12 cellular contexts compared by ENCODE assay signal in the genomic region with DNA sequence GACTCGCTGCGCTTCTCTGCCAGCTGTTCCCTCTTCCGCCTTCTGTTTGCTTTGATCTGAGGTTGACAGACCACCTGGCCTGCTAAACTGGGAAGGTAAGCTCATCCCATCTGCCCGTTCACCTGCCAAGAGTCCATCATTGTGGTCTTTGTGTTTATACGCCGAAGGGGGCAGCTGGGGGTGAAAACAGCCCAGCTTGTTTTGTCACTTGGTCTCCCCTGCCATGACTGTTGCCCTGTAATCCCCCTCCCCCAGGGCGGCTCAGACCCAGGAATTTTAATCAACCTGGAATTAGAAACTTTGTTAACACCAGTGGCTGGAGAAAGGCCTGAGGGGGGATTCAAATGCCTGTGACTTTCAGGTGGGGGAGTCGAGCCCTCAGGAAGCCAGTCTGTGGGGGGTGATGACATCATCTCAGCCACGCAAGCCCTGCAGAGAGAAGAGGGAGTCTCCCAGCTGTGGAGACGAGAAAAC.
A peak's percentile ranks its signal among the peaks of the same experiment; 100 is the strongest.
DNase-seq lines count a peak whose midpoint lies in the region; ATAC-seq and TF ChIP-seq lines count a peak whose summit lies in the region.
"Had no signal": no experiment of that assay in that cellular context is flagged by ENCODE, and none has a peak within 500 bp of the region (broad histone marks: within the 10 kb centered on the region; RNA-seq: fewer than 3 reads in every experiment).

No MANE protein-coding gene starts in this region.

- H3K27ac ChIP-seq in A673 (ENCODE audit: low read depth, low read length, poor library complexity, severe bottlenecking), result no peak overlapping the region
- H3K27ac ChIP-seq: VCaP had no signal

- POLR2A ChIA-PET in activated CD4-positive, alpha-beta T cell treated with anti-CD3 and anti-CD28 coated beads, Interleukin-2, amount 10 ng/mL, durations not matched to agents 7 days and 5 days (lab: Charles Lee), result no interaction called here
- POLR2A ChIA-PET in A673 (lab: Charles Lee; ENCODE audit: low non-redundant PET), result no interaction called here

- no peak for TF ChIP-seq CTCF in choroid plexus epithelial cell (conservative IDR thresholded peaks at IDR 0.05; ENCODE audit: low read depth, low read length)
- no peak for TF ChIP-seq CTCF in Calu3 (IDR thresholded peaks at IDR 0.05; ENCODE audit: unreplicated experiment)
- no peak for TF ChIP-seq CTCF in A673 (conservative IDR thresholded peaks at IDR 0.05; ENCODE audit: low read depth, low read length)

- H3K27me3 Mint-ChIP-seq in activated CD4-positive, alpha-beta T cell treated with anti-CD3 and anti-CD28 coated beads, Interleukin-2, amount 10 ng/mL, durations not matched to agents 7 days and 5 days, result no peaks in the 10 kb centered on the region
- no peaks in the 10 kb centered on the region for H3K27me3 Mint-ChIP-seq in Calu3 (ENCODE audit: unreplicated experiment)
- peaks cover 0 to 15% of the 10 kb centered on the region in 2 donors for H3K27me3 Mint-ChIP-seq in natural killer cell treated with Interleukin-12 subunit alpha and Interleukin-12 subunit beta and Interleukin-15 and Interleukin-18, amount 100 ng/mL, for 72 hours
- H3K27me3 Mint-ChIP-seq: activated naive CD8-positive, alpha-beta T cell treated with anti-CD3 and anti-CD28 coated beads for 36 hours had no signal

- no peak overlapping the region for H3K4me3 Mint-ChIP-seq in activated CD4-positive, alpha-beta T cell treated with anti-CD3 and anti-CD28 coated beads, Interleukin-2, amount 10 ng/mL, durations not matched to agents 7 days and 5 days
- no peak overlapping the region for H3K4me3 Mint-ChIP-seq in Calu3 (ENCODE audit: low read depth, unreplicated experiment)
- no peak overlapping the region for H3K4me3 Mint-ChIP-seq in natural killer cell treated with Interleukin-12 subunit alpha and Interleukin-12 subunit beta and Interleukin-15 and Interleukin-18, amount 100 ng/mL, for 72 hours
- H3K4me3 Mint-ChIP-seq: activated naive CD8-positive, alpha-beta T cell treated with anti-CD3 and anti-CD28 coated beads for 36 hours had no signal

- no peak for ATAC-seq in natural killer cell treated with Interleukin-12 subunit alpha and Interleukin-12 subunit beta and Interleukin-15 and Interleukin-18, amount 100 ng/mL, for 72 hours

- H3K36me3 ChIP-seq in A673 (ENCODE audit: insufficient read depth, low read length, poor library complexity, severe bottlenecking), result no peaks in the 10 kb centered on the region

- H3K27me3 ChIP-seq in A673 (replicated peaks; ENCODE audit: insufficient read depth, low read depth, low read length, poor library complexity), result no peaks in the 10 kb centered on the region

- H3K4me1 Mint-ChIP-seq in activated CD4-positive, alpha-beta T cell treated with anti-CD3 and anti-CD28 coated beads, Interleukin-2, amount 10 ng/mL, durations not matched to agents 7 days and 5 days, result peaks cover 27% of the 10 kb centered on the region
- H3K4me1 Mint-ChIP-seq in Calu3 (ENCODE audit: low read depth, unreplicated experiment), result peaks cover 11% of the 10 kb centered on the region
- no peaks in the 10 kb centered on the region for H3K4me1 Mint-ChIP-seq in natural killer cell treated with Interleukin-12 subunit alpha and Interleukin-12 subunit beta and Interleukin-15 and Interleukin-18, amount 100 ng/mL, for 72 hours (ENCODE audit: low read depth in 2 of 2)

- CTCF ChIA-PET in activated CD4-positive, alpha-beta T cell treated with anti-CD3 and anti-CD28 coated beads, Interleukin-2, amount 10 ng/mL, durations not matched to agents 7 days and 5 days (lab: Charles Lee), result interaction anchor here (0.7 kb wide), 1 partner anchor 21 kb away, joined by 3 read pairs; no protein-coding TSS in a partner anchor
- CTCF ChIA-PET in Calu3 (lab: Charles Lee), result no interaction called here
- CTCF ChIA-PET in A673 (lab: Charles Lee), result no interaction called here

- DNase-seq in activated CD4-positive, alpha-beta T cell treated with anti-CD3 and anti-CD28 coated beads, Interleukin-2, amount 10 ng/mL, durations not matched to agents 7 days and 5 days, result no peak
- no peak for DNase-seq in activated CD4-positive, alpha-beta T cell treated with anti-CD3 and anti-CD28 coated beads for 1 hour
- peak; percentile 31 to 60 for DNase-seq in NCI-H526 (lab: John Stamatoyannopoulos, UW)
- DNase-seq in choroid plexus epithelial cell (ENCODE audit: low read depth), result peak; percentile 68
- DNase-seq in Calu3, result no peak
- DNase-seq in NCI-H446 treated with DMSO at 0.1 percent for 48 hours (lab: John Stamatoyannopoulos, UW), result no peak
- DNase-seq in A673 (ENCODE audit: low spot score), result no peak
- no peak for DNase-seq in natural killer cell treated with Interleukin-12 subunit alpha and Interleukin-12 subunit beta and Interleukin-15 and Interleukin-18, amount 100 ng/mL, for 72 hours (ENCODE audit: low spot score)
- DNase-seq: activated naive CD8-positive, alpha-beta T cell treated with anti-CD3 and anti-CD28 coated beads for 36 hours; DMS79 had no signal

- BruUV-seq in Calu3 (replicated peaks; lab: Mats Ljungman, UMichigan), result no TSS peak
- BruUV-seq in A673 (replicated peaks; lab: Mats Ljungman, UMichigan), result no TSS peak

- intact Hi-C loops in Calu3 (cut with micrococcal nuclease; ENCODE audit: unreplicated experiment) (no loop called here), A673 (cut with micrococcal nuclease; ENCODE audit: unreplicated experiment) (no loop called here)

- H3K36me3 Mint-ChIP-seq in activated CD4-positive, alpha-beta T cell treated with anti-CD3 and anti-CD28 coated beads, Interleukin-2, amount 10 ng/mL, durations not matched to agents 7 days and 5 days (ENCODE audit: low read depth), result no peaks in the 10 kb centered on the region
- H3K36me3 Mint-ChIP-seq in Calu3 (ENCODE audit: insufficient read depth, unreplicated experiment), result no peaks in the 10 kb centered on the region
- H3K36me3 Mint-ChIP-seq in natural killer cell treated with Interleukin-12 subunit alpha and Interleukin-12 subunit beta and Interleukin-15 and Interleukin-18, amount 100 ng/mL, for 72 hours, result no peaks in the 10 kb centered on the region
- H3K36me3 Mint-ChIP-seq: activated naive CD8-positive, alpha-beta T cell treated with anti-CD3 and anti-CD28 coated beads for 36 hours had no signal

- no peaks in the 10 kb centered on the region for H3K9me3 Mint-ChIP-seq in activated CD4-positive, alpha-beta T cell treated with anti-CD3 and anti-CD28 coated beads, Interleukin-2, amount 10 ng/mL, durations not matched to agents 7 days and 5 days
- no peaks in the 10 kb centered on the region for H3K9me3 Mint-ChIP-seq in Calu3 (ENCODE audit: low read depth, unreplicated experiment)
- no peaks in the 10 kb centered on the region for H3K9me3 Mint-ChIP-seq in natural killer cell treated with Interleukin-12 subunit alpha and Interleukin-12 subunit beta and Interleukin-15 and Interleukin-18, amount 100 ng/mL, for 72 hours
- H3K9me3 Mint-ChIP-seq: activated naive CD8-positive, alpha-beta T cell treated with anti-CD3 and anti-CD28 coated beads for 36 hours had no signal

- peak overlapping the region; percentile 60 for H3K27ac Mint-ChIP-seq in activated CD4-positive, alpha-beta T cell treated with anti-CD3 and anti-CD28 coated beads, Interleukin-2, amount 10 ng/mL, durations not matched to agents 7 days and 5 days
- no peak overlapping the region for H3K27ac Mint-ChIP-seq in Calu3 (ENCODE audit: unreplicated experiment)
- no peak overlapping the region for H3K27ac Mint-ChIP-seq in natural killer cell treated with Interleukin-12 subunit alpha and Interleukin-12 subunit beta and Interleukin-15 and Interleukin-18, amount 100 ng/mL, for 72 hours
- H3K27ac Mint-ChIP-seq: activated naive CD8-positive, alpha-beta T cell treated with anti-CD3 and anti-CD28 coated beads for 36 hours had no signal

- no peaks in the 10 kb centered on the region for H3K4me1 ChIP-seq in A673 (ENCODE audit: insufficient read depth, low read length, poor library complexity, severe bottlenecking)

- no peaks in the 10 kb centered on the region for H3K9me3 ChIP-seq in A673 (ENCODE audit: low read depth, low read length, poor library complexity, severe bottlenecking)

- H3K4me3 ChIP-seq in choroid plexus epithelial cell (ENCODE audit: low read depth, low read length) (no peak overlapping the region), A673 (ENCODE audit: low read depth, low read length, poor library complexity, severe bottlenecking) (no peak overlapping the region)
- H3K4me3 ChIP-seq: lung had no signal

Comparison
In these comparisons a context has a peak if more than half of its experiments do, and no peak if none do; other contexts are left out.
1. DNase-seq: peak in NCI-H526 (2 of 2) and choroid plexus epithelial cell (single experiment); none in activated CD4-positive, alpha-beta T cell treated with anti-CD3 and anti-CD28 coated beads, Interleukin-2, amount 10 ng/mL, durations not matched to agents 7 days and 5 days (single experiment), activated CD4-positive, alpha-beta T cell treated with anti-CD3 and anti-CD28 coated beads for 1 hour (single experiment), Calu3 (single experiment), NCI-H446 treated with DMSO at 0.1 percent for 48 hours (single experiment), A673 (single experiment) and natural killer cell treated with Interleukin-12 subunit alpha and Interleukin-12 subunit beta and Interleukin-15 and Interleukin-18, amount 100 ng/mL, for 72 hours (single experiment).